2 cellular contexts compared by ENCODE assay signal in the genomic region with DNA sequence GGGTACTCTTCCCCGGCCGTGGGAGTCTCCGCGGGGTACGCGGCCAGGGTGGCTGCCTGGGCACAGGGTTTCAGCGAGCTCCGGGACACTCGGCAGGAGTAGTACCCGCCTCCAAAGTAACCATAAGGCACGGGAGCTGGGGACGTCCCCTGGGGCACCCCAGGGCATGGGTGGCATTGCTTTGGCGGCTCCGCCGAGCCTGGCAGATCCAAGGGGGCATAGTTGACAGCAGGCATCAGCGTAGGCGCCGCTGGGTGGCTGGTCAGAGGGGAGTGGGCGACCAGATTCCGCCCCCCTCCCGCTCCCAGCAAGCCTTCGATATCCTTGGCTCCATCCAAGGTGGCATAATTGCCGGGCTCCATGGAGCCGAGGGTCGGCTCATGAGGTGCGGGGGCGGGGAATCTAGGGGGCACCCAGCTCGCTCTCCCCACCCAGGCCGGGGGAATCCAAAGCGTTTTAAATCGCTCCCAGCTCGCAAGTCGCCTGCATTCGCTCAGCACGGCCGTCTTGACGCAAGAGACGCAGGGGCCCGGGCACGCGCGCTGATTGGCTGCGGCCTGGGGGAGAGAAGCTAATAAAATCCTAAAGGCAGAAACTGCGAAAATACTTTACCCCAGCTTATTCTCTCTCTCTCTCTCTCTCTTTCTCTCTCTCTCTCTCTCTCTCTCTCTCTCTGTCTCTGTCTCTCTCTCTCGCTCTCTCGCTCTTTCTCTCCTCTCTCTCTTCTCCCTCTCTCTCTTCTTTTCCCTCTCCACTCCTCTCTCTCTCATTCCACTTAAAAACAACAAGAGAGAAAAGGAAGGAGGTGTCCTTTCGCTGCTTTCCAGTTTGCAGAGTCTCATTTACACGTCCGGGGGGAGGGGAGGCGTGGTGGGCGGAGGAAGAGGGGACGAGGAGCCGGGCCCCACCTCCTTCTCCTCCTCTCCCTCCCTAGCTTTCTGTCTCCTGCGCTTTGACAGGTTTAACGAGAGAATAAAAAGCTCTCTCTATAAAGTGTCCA.
TF ChIP-seq lines count a peak whose summit lies in the region.

A gene (minus strand): TSS at position 519 of the 1,000 bp plus-strand sequence. CDS start 157 bp downstream, at position 362.

TF ChIP-seq in A549, 52 proteins besides CTCF, POLR2A, EP300 and RAD21:
- TF ChIP-seq, protein P1, sequence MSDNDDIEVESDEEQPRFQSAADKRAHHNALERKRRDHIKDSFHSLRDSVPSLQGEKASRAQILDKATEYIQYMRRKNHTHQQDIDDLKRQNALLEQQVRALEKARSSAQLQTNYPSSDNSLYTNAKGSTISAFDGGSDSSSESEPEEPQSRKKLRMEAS (IDR thresholded peaks at IDR 0.05) = peak; percentile 60
- peak; percentile 68; the same call in 1 of the 2 replicates for TF ChIP-seq HOXB13 (CRISPR knock-in tag; IDR thresholded peaks at IDR 0.05; ENCODE audit: low read depth)
- peak in 1 of 2 experiments; percentile 47; a peak in 1 of 4 replicates for TF ChIP-seq CEBPB (IDR thresholded peaks at IDR 0.05)
- TF ChIP-seq, protein P2, sequence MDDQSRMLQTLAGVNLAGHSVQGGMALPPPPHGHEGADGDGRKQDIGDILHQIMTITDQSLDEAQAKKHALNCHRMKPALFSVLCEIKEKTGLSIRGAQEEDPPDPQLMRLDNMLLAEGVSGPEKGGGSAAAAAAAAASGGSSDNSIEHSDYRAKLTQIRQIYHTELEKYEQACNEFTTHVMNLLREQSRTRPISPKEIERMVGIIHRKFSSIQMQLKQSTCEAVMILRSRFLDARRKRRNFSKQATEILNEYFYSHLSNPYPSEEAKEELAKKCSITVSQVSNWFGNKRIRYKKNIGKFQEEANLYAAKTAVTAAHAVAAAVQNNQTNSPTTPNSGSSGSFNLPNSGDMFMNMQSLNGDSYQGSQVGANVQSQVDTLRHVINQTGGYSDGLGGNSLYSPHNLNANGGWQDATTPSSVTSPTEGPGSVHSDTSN (IDR thresholded peaks at IDR 0.05) = 0 out of 2 replicates have a peak, but pooled peaks have one; percentile 31
- peak in 1 of 2 experiments; percentile 43; a peak in 2 of 5 replicates for TF ChIP-seq JUN (IDR thresholded peaks at IDR 0.05)
- 0 out of 3 replicates have a peak, but pooled peaks have one; percentile 8 for TF ChIP-seq SMC3 (IDR thresholded peaks at IDR 0.05)
- TF ChIP-seq, protein P3, sequence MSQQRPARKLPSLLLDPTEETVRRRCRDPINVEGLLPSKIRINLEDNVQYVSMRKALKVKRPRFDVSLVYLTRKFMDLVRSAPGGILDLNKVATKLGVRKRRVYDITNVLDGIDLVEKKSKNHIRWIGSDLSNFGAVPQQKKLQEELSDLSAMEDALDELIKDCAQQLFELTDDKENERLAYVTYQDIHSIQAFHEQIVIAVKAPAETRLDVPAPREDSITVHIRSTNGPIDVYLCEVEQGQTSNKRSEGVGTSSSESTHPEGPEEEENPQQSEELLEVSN (IDR thresholded peaks at IDR 0.05; ENCODE audit: borderline replicate concordance, low read depth) = 0 out of 2 replicates have a peak, but pooled peaks have one; percentile 55
- 0 out of 2 replicates have a peak, but pooled peaks have one; percentile 19 for TF ChIP-seq RFX5 (IDR thresholded peaks at IDR 0.05)
- TF ChIP-seq BHLHE40 (IDR thresholded peaks at IDR 0.05; ENCODE audit: low read depth, low read length) = no peak
- TF ChIP-seq EHF (CRISPR knock-in tag; IDR thresholded peaks at IDR 0.05) = no peak
- TF ChIP-seq, protein P4, sequence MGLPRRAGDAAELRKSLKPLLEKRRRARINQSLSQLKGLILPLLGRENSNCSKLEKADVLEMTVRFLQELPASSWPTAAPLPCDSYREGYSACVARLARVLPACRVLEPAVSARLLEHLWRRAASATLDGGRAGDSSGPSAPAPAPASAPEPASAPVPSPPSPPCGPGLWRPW (IDR thresholded peaks at IDR 0.05) = no peak
- TF ChIP-seq, protein P5, sequence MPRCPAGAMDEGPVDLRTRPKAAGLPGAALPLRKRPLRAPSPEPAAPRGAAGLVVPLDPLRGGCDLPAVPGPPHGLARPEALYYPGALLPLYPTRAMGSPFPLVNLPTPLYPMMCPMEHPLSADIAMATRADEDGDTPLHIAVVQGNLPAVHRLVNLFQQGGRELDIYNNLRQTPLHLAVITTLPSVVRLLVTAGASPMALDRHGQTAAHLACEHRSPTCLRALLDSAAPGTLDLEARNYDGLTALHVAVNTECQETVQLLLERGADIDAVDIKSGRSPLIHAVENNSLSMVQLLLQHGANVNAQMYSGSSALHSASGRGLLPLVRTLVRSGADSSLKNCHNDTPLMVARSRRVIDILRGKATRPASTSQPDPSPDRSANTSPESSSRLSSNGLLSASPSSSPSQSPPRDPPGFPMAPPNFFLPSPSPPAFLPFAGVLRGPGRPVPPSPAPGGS (IDR thresholded peaks at IDR 0.05) = peak; percentile 60; the same call in 1 of the 3 replicates

TF ChIP-seq in HEK293, 187 proteins besides CTCF, POLR2A, EP300 and RAD21 (continued from another document and continues in another):
- no peak for TF ChIP-seq ZNF571 (tag by site-specific recombination; IDR thresholded peaks at IDR 0.05)
- TF ChIP-seq GFI1B (tag by site-specific recombination; IDR thresholded peaks at IDR 0.05) = peak; percentile 79; the same call in 1 of the 2 replicates
- TF ChIP-seq, protein P6, sequence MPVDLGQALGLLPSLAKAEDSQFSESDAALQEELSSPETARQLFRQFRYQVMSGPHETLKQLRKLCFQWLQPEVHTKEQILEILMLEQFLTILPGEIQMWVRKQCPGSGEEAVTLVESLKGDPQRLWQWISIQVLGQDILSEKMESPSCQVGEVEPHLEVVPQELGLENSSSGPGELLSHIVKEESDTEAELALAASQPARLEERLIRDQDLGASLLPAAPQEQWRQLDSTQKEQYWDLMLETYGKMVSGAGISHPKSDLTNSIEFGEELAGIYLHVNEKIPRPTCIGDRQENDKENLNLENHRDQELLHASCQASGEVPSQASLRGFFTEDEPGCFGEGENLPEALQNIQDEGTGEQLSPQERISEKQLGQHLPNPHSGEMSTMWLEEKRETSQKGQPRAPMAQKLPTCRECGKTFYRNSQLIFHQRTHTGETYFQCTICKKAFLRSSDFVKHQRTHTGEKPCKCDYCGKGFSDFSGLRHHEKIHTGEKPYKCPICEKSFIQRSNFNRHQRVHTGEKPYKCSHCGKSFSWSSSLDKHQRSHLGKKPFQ (tag by site-specific recombination; IDR thresholded peaks at IDR 0.05) = peak; percentile 83
- TF ChIP-seq, protein P7, sequence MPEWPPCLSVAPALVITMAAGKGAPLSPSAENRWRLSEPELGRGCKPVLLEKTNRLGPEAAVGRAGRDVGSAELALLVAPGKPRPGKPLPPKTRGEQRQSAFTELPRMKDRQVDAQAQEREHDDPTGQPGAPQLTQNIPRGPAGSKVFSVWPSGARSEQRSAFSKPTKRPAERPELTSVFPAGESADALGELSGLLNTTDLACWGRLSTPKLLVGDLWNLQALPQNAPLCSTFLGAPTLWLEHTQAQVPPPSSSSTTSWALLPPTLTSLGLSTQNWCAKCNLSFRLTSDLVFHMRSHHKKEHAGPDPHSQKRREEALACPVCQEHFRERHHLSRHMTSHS (tag by site-specific recombination; IDR thresholded peaks at IDR 0.05) = 0 out of 2 replicates have a peak, but pooled peaks have one; percentile 38
- peak; percentile 99 for TF ChIP-seq ZNF324 (tag by site-specific recombination; IDR thresholded peaks at IDR 0.05)
- no peak for TF ChIP-seq ZNF311 (tag by site-specific recombination; IDR thresholded peaks at IDR 0.05; ENCODE audit: borderline replicate concordance)
- peak; percentile 84 for TF ChIP-seq ZNF341 (tag by site-specific recombination; IDR thresholded peaks at IDR 0.05; ENCODE audit: low read depth)
- peak; percentile 99 for TF ChIP-seq KLF16 (tag by site-specific recombination; IDR thresholded peaks at IDR 0.05)
- peak; percentile 97 for TF ChIP-seq OVOL3 (tag by site-specific recombination; IDR thresholded peaks at IDR 0.05)
- peak; percentile 76; the same call in 1 of the 2 replicates for TF ChIP-seq ZNF791 (tag by site-specific recombination; IDR thresholded peaks at IDR 0.05)
- TF ChIP-seq ZNF138 (tag by site-specific recombination; IDR thresholded peaks at IDR 0.05; ENCODE audit: borderline replicate concordance) = peak; percentile 15; the same call in 1 of the 2 replicates
- TF ChIP-seq ZNF146 (tag by site-specific recombination; IDR thresholded peaks at IDR 0.05) = no peak
- TF ChIP-seq ZNF561 (tag by site-specific recombination; IDR thresholded peaks at IDR 0.05; ENCODE audit: borderline replicate concordance) = peak; percentile 95
- no peak for TF ChIP-seq ZNF830 (tag by site-specific recombination; IDR thresholded peaks at IDR 0.05; ENCODE audit: low read depth)
- TF ChIP-seq ZNF223 (tag by site-specific recombination; IDR thresholded peaks at IDR 0.05) = no peak
- TF ChIP-seq, protein P8, sequence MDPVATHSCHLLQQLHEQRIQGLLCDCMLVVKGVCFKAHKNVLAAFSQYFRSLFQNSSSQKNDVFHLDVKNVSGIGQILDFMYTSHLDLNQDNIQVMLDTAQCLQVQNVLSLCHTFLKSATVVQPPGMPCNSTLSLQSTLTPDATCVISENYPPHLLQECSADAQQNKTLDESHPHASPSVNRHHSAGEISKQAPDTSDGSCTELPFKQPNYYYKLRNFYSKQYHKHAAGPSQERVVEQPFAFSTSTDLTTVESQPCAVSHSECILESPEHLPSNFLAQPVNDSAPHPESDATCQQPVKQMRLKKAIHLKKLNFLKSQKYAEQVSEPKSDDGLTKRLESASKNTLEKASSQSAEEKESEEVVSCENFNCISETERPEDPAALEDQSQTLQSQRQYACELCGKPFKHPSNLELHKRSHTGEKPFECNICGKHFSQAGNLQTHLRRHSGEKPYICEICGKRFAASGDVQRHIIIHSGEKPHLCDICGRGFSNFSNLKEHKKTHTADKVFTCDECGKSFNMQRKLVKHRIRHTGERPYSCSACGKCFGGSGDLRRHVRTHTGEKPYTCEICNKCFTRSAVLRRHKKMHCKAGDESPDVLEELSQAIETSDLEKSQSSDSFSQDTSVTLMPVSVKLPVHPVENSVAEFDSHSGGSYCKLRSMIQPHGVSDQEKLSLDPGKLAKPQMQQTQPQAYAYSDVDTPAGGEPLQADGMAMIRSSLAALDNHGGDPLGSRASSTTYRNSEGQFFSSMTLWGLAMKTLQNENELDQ (tag by site-specific recombination; IDR thresholded peaks at IDR 0.05; ENCODE audit: low read depth) = peak; percentile 82; the same call in 1 of the 2 replicates
- TF ChIP-seq ZSCAN23 (tag by site-specific recombination; IDR thresholded peaks at IDR 0.05) = peak; percentile 95
- no peak for TF ChIP-seq HOXC10 (CRISPR knock-in tag; IDR thresholded peaks at IDR 0.05)
- TF ChIP-seq, protein P9, sequence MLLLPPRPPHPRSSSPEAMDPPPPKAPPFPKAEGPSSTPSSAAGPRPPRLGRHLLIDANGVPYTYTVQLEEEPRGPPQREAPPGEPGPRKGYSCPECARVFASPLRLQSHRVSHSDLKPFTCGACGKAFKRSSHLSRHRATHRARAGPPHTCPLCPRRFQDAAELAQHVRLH (tag by site-specific recombination; IDR thresholded peaks at IDR 0.05) = peak; percentile 98
- no peak for TF ChIP-seq MEIS1 (CRISPR knock-in tag; IDR thresholded peaks at IDR 0.05; ENCODE audit: borderline replicate concordance)
- peak; percentile 65; the same call in 1 of the 2 replicates for TF ChIP-seq ZFP3 (tag by site-specific recombination; IDR thresholded peaks at IDR 0.05; ENCODE audit: low read depth)
- TF ChIP-seq, protein P10, sequence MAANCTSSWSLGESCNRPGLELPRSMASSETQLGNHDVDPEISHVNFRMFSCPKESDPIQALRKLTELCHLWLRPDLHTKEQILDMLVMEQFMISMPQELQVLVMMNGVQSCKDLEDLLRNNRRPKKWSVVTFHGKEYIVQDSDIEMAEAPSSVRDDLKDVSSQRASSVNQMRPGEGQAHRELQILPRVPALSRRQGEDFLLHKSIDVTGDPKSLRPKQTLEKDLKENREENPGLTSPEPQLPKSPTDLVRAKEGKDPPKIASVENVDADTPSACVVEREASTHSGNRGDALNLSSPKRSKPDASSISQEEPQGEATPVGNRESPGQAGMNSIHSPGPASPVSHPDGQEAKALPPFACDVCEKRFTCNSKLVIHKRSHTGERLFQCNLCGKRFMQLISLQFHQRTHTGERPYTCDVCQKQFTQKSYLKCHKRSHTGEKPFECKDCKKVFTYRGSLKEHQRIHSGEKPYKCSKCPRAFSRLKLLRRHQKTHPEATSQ (tag by site-specific recombination; IDR thresholded peaks at IDR 0.05) = peak; percentile 53; the same call in 1 of the 2 replicates
- TF ChIP-seq SP3 (tag by site-specific recombination; IDR thresholded peaks at IDR 0.05) = peak; percentile 92
- peak; percentile 93 for TF ChIP-seq ZBTB21 (tag by site-specific recombination; IDR thresholded peaks at IDR 0.05)
- TF ChIP-seq, protein P11, sequence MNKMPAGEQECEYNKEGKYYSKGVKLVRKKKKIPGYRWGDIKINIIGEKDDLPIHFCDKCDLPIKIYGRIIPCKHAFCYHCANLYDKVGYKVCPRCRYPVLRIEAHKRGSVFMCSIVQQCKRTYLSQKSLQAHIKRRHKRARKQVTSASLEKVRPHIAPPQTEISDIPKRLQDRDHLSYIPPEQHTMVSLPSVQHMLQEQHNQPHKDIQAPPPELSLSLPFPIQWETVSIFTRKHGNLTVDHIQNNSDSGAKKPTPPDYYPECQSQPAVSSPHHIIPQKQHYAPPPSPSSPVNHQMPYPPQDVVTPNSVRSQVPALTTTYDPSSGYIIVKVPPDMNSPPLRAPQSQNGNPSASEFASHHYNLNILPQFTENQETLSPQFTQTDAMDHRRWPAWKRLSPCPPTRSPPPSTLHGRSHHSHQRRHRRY (tag by site-specific recombination; IDR thresholded peaks at IDR 0.05) = 0 out of 2 replicates have a peak, but pooled peaks have one; percentile 60
- 0 out of 2 replicates have a peak, but pooled peaks have one; percentile 39 for TF ChIP-seq ZNF776 (tag by site-specific recombination; IDR thresholded peaks at IDR 0.05; ENCODE audit: borderline replicate concordance)
- TF ChIP-seq, protein P12, sequence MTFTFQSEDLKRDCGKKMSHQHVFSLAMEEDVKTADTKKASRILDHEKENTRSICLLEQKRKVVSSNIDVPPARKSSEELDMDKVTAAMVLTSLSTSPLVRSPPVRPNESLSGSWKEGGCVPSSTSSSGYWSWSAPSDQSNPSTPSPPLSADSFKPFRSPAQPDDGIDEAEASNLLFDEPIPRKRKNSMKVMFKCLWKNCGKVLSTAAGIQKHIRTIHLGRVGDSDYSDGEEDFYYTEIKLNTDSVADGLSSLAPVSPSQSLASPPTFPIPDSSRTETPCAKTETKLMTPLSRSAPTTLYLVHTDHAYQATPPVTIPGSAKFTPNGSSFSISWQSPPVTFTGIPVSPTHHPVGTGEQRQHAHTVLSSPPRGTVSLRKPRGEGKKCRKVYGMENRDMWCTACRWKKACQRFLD (tag by site-specific recombination; IDR thresholded peaks at IDR 0.05) = no peak; the same call in 1 of the 2 replicates
- peak; percentile 92 for TF ChIP-seq ZNF792 (tag by site-specific recombination; IDR thresholded peaks at IDR 0.05)
- TF ChIP-seq ZSCAN30 (tag by site-specific recombination; IDR thresholded peaks at IDR 0.05) = peak; percentile 45
- peak; percentile 96 for TF ChIP-seq KLF7 (tag by site-specific recombination; IDR thresholded peaks at IDR 0.05; ENCODE audit: borderline replicate concordance)
- no peak for TF ChIP-seq ZNF747 (tag by site-specific recombination; IDR thresholded peaks at IDR 0.05)
- TF ChIP-seq ZNF621 (tag by site-specific recombination; IDR thresholded peaks at IDR 0.05) = no peak
- TF ChIP-seq ZNF596 (tag by site-specific recombination; IDR thresholded peaks at IDR 0.05) = peak; percentile 100
- TF ChIP-seq ZBTB48 (tag by site-specific recombination; IDR thresholded peaks at IDR 0.05) = peak; percentile 66
- TF ChIP-seq ZNF354C (tag by site-specific recombination; IDR thresholded peaks at IDR 0.05; ENCODE audit: borderline replicate concordance, low read depth) = peak; percentile 94; the same call in 1 of the 2 replicates
- 0 out of 2 replicates have a peak, but pooled peaks have one; percentile 34 for TF ChIP-seq ZNF548 (tag by site-specific recombination; IDR thresholded peaks at IDR 0.05)
- no peak for TF ChIP-seq ZNF274 (IDR thresholded peaks at IDR 0.05; ENCODE audit: low read length)
- TF ChIP-seq ZNF274 (tag by site-specific recombination; IDR thresholded peaks at IDR 0.05; ENCODE audit: borderline replicate concordance) = no peak
- peak; percentile 30; the same call in 1 of the 2 replicates for TF ChIP-seq ZNF169 (tag by site-specific recombination; IDR thresholded peaks at IDR 0.05)
